ENCODE assay signal across 12 cellular contexts in genomic region chr10:113007343-113007771, GRCh38. TPM values are rescaled to one million over a fixed set of nuclear protein-coding genes. Genes with fewer than 3 reads are reported as not detected.
A peak's percentile ranks its signal among the peaks of the same experiment; 100 is the strongest.
DNase-seq lines count a peak whose midpoint lies in the region; ATAC-seq and TF ChIP-seq lines count a peak whose summit lies in the region.
"Had no signal": no experiment of that assay in that cellular context is flagged by ENCODE, and none has a peak within 500 bp of the region (broad histone marks: within the 10 kb centered on the region; RNA-seq: fewer than 3 reads in every experiment).

No MANE protein-coding gene starts in this region.

- no peaks in the 10 kb centered on the region for H3K9me3 ChIP-seq in tibial artery

- DNase-seq in activated gamma-delta T cell treated with Interleukin-2 at 50 U/mL for 16 hours (peak; percentile 26), activated gamma-delta T cell (lab: John Stamatoyannopoulos, UW) (no peak), left lobe of liver (ENCODE audit: low spot score) (no peak), tibial artery (no peak), NCI-H774 (lab: John Stamatoyannopoulos, UW) (no peak), NCI-H187 (lab: John Stamatoyannopoulos, UW) (no peak), NCI-H2196 (lab: John Stamatoyannopoulos, UW; ENCODE audit: unreplicated experiment) (no peak)
- peak; percentile 20 to 44 for DNase-seq in activated T-cell treated with anti-CD3 and anti-CD28 coated beads, Interleukin-2, amount 50 U/mL, for 72 hours
- DNase-seq: ACHN, dermis blood vessel endothelial cell, hippocampal formation, naive B cell had no signal

- H3K36me3 ChIP-seq in tibial artery: peaks cover 0 to 4% (median 0%) of the 10 kb centered on the region in 3 donors

- H3K36me3 Mint-ChIP-seq in activated T-cell treated with anti-CD3 and anti-CD28 coated beads, Interleukin-2, amount 50 U/mL, for 72 hours (ENCODE audit: insufficient read depth in 2 of 2): no peaks in the 10 kb centered on the region
- H3K36me3 Mint-ChIP-seq: naive B cell had no signal

- peaks cover 84% of the 10 kb centered on the region for H3K27me3 Mint-ChIP-seq in activated T-cell treated with anti-CD3 and anti-CD28 coated beads, Interleukin-2, amount 50 U/mL, for 72 hours (ENCODE audit: low read depth)

- peak overlapping the region; percentile 59 to 66 for H3K27ac ChIP-seq in tibial artery

- no peaks in the 10 kb centered on the region for H3K9me3 Mint-ChIP-seq in activated T-cell treated with anti-CD3 and anti-CD28 coated beads, Interleukin-2, amount 50 U/mL, for 72 hours

- H3K27me3 ChIP-seq in tibial artery: no peaks in the 10 kb centered on the region

- no peak overlapping the region for H3K27ac Mint-ChIP-seq in activated T-cell treated with anti-CD3 and anti-CD28 coated beads, Interleukin-2, amount 50 U/mL, for 72 hours

- intact Hi-C loops in tibial artery (cut with DNase I; ENCODE audit: low total_unique reads): no loop called here

- H3K4me1 ChIP-seq in tibial artery: peaks cover 0 to 90% (median 57%) of the 10 kb centered on the region in 4 donors

- ATAC-seq in activated T-cell treated with anti-CD3 and anti-CD28 coated beads, Interleukin-2, amount 50 U/mL, for 72 hours (replicated peaks in 1 of 2): peak; percentile 85 to 93
- peak; percentile 46 for ATAC-seq in left lobe of liver

- H3K4me3 ChIP-seq in tibial artery: no peak overlapping the region

- no peak for TF ChIP-seq CTCF in tibial artery (IDR thresholded peaks at IDR 0.05)

- H3K4me1 Mint-ChIP-seq in activated T-cell treated with anti-CD3 and anti-CD28 coated beads, Interleukin-2, amount 50 U/mL, for 72 hours (ENCODE audit: low read depth): peaks cover 25% of the 10 kb centered on the region

- peak overlapping the region; percentile 80 to 82 for H3K4me3 Mint-ChIP-seq in activated T-cell treated with anti-CD3 and anti-CD28 coated beads, Interleukin-2, amount 50 U/mL, for 72 hours

RNA-seq across cellular contexts. Expression of gene TCF7L2, which starts 57.3 kb away (rescaled TPM):
- 1 to 10 TPM; 3.2 to 6.1 TPM for total RNA-seq in activated T-cell treated with anti-CD3 and anti-CD28 coated beads, Interleukin-2, amount 50 U/mL, for 72 hours
- total RNA-seq in left lobe of liver: 18.7 TPM

Comparison
In these comparisons a context has a peak if more than half of its experiments do, and no peak if none do; other contexts are left out.
1. DNase-seq: peak in activated gamma-delta T cell treated with Interleukin-2 at 50 U/mL for 16 hours (single experiment) and activated T-cell treated with anti-CD3 and anti-CD28 coated beads, Interleukin-2, amount 50 U/mL, for 72 hours (2 of 2); none in activated gamma-delta T cell (single experiment), left lobe of liver (single experiment), tibial artery (0 of 2), NCI-H774 (single experiment), NCI-H187 (0 of 2) and NCI-H2196 (single experiment).